25 cellular contexts compared by ENCODE assay signal in the genomic region with DNA sequence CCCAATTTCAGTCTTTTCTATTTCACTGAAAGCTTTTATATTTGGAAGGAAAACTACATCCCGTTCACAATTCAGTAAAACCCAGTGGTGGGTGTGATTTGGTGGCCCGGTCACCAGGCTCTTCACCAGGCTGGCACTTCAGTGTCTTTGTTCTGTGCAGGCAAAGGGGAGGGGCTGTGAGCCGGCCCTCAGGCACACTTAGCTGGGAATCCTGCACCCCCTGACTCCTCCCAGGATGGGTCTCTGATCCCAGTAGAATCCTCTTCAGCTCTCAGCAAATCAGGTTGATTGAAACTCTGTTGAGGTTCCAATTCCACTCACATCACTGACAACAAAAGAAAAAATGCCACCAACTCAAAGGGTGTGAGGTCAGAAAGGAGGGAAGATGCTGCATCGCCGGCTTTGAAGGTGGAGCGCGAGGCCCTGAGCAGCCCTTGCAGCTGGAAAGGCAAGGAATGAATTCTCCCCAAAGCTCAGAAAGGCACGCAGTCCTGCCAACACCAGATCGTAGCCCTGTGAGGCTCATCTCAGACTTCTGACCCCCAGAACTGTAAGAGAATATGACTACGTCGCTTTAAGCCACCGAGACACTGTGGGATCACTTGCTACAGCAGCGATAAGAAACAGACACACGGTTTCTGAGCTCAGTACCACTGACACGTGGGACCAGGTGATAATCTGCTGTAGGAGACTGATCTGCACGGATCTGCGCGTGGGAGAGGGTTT.
"Had no signal": no experiment of that assay in that cellular context is flagged by ENCODE, and none has a peak within 500 bp of the region (broad histone marks: within the 10 kb centered on the region; RNA-seq: fewer than 3 reads in every experiment).

No MANE protein-coding gene starts in this region.

- H3K4me3 Mint-ChIP-seq: activated CD4-positive, alpha-beta memory T cell treated with anti-CD3 and anti-CD28 coated beads, Interleukin-2, amount 10 ng/mL, durations not matched to agents 7 days and 5 days; activated CD4-positive, alpha-beta T cell treated with anti-CD3 and anti-CD28 coated beads for 36 hours; activated naive CD4-positive, alpha-beta T cell treated with anti-CD3 and anti-CD28 coated beads, Interleukin-2, amount 10 ng/mL, durations not matched to agents 7 days and 5 days; activated naive CD8-positive, alpha-beta T cell treated with anti-CD3 and anti-CD28 coated beads for 36 hours; activated T-helper 17 cell treated with anti-CD3 and anti-CD28 coated beads, Interleukin-2, amount 50 U/mL, for 72 hours; T-helper 17 cell had no signal

- DNase-seq: activated CD4-positive, alpha-beta memory T cell treated with anti-CD3 and anti-CD28 coated beads, Interleukin-2, amount 10 ng/mL, durations not matched to agents 7 days and 5 days; activated CD4-positive, alpha-beta T cell treated with anti-CD3 and anti-CD28 coated beads for 36 hours; activated CD4-positive, alpha-beta T cell treated with anti-CD3 and anti-CD28 coated beads, Interleukin-2, amount 50 U/mL, for 1 hour; activated gamma-delta T cell treated with Interleukin-2 at 50 U/mL for 16 hours; activated naive CD4-positive, alpha-beta T cell treated with anti-CD3 and anti-CD28 coated beads, Interleukin-2, amount 10 ng/mL, durations not matched to agents 7 days and 5 days; activated naive CD8-positive, alpha-beta T cell treated with anti-CD3 and anti-CD28 coated beads for 36 hours; activated T-cell treated with anti-CD3 and anti-CD28 coated beads for 4 hours; activated T-cell treated with anti-CD3 and anti-CD28 coated beads, Interleukin-2, amount 50 U/mL, for 48 hours; brain microvascular endothelial cell; KG1; NCI-H1048; NCI-H1694; NCI-H2029 treated with DMSO at 0.1 percent for 48 hours; NCI-H2227 treated with DMSO at 0.1 percent for 48 hours; NCI-H446 treated with DMSO at 0.1 percent for 48 hours; NCI-H526 treated with DMSO at 0.1 percent for 48 hours; NK-92 treated with Interleukin-12 subunit alpha and Interleukin-12 subunit beta, amount 100 ng/mL, for 24 hours; Peyer's patch; Right ventricle myocardium superior; SJCRH30; T-helper 17 cell; T-helper 9 cell had no signal

- H3K4me1 Mint-ChIP-seq: activated CD4-positive, alpha-beta memory T cell treated with anti-CD3 and anti-CD28 coated beads, Interleukin-2, amount 10 ng/mL, durations not matched to agents 7 days and 5 days; activated CD4-positive, alpha-beta T cell treated with anti-CD3 and anti-CD28 coated beads for 36 hours; activated naive CD4-positive, alpha-beta T cell treated with anti-CD3 and anti-CD28 coated beads, Interleukin-2, amount 10 ng/mL, durations not matched to agents 7 days and 5 days; activated naive CD8-positive, alpha-beta T cell treated with anti-CD3 and anti-CD28 coated beads for 36 hours; activated T-helper 17 cell treated with anti-CD3 and anti-CD28 coated beads, Interleukin-2, amount 50 U/mL, for 72 hours; T-helper 17 cell had no signal

- H3K36me3 Mint-ChIP-seq: activated naive CD4-positive, alpha-beta T cell treated with anti-CD3 and anti-CD28 coated beads, Interleukin-2, amount 10 ng/mL, durations not matched to agents 7 days and 5 days; activated naive CD8-positive, alpha-beta T cell treated with anti-CD3 and anti-CD28 coated beads for 36 hours had no signal

- H3K27me3 ChIP-seq: brain microvascular endothelial cell, cardiac muscle cell, Peyer's patch, SJCRH30 had no signal

- H3K27ac Mint-ChIP-seq: activated CD4-positive, alpha-beta memory T cell treated with anti-CD3 and anti-CD28 coated beads, Interleukin-2, amount 10 ng/mL, durations not matched to agents 7 days and 5 days; activated CD4-positive, alpha-beta T cell treated with anti-CD3 and anti-CD28 coated beads for 36 hours; activated naive CD4-positive, alpha-beta T cell treated with anti-CD3 and anti-CD28 coated beads, Interleukin-2, amount 10 ng/mL, durations not matched to agents 7 days and 5 days; activated naive CD8-positive, alpha-beta T cell treated with anti-CD3 and anti-CD28 coated beads for 36 hours; activated T-helper 17 cell treated with anti-CD3 and anti-CD28 coated beads, Interleukin-2, amount 50 U/mL, for 72 hours; T-helper 17 cell had no signal

- H3K27me3 Mint-ChIP-seq: activated CD4-positive, alpha-beta memory T cell treated with anti-CD3 and anti-CD28 coated beads, Interleukin-2, amount 10 ng/mL, durations not matched to agents 7 days and 5 days; activated CD4-positive, alpha-beta T cell treated with anti-CD3 and anti-CD28 coated beads for 36 hours; activated naive CD4-positive, alpha-beta T cell treated with anti-CD3 and anti-CD28 coated beads, Interleukin-2, amount 10 ng/mL, durations not matched to agents 7 days and 5 days; T-helper 17 cell had no signal

- H3K4me3 ChIP-seq: cardiac muscle cell, Peyer's patch, SJCRH30 had no signal

- H3K27ac ChIP-seq: brain microvascular endothelial cell, cardiac muscle cell, Peyer's patch, RWPE1, SJCRH30 had no signal

- H3K9me3 Mint-ChIP-seq: activated naive CD8-positive, alpha-beta T cell treated with anti-CD3 and anti-CD28 coated beads for 36 hours had no signal

- H3K4me1 ChIP-seq: Peyer's patch, SJCRH30 had no signal

- H3K9me3 ChIP-seq: Peyer's patch, SJCRH30 had no signal

- H3K36me3 ChIP-seq: brain microvascular endothelial cell, cardiac muscle cell, Peyer's patch, SJCRH30 had no signal
